1 cellular context compared by ENCODE assay signal in genomic region chr1:93967276-93967675, GRCh38.
TF ChIP-seq lines count a peak whose summit lies in the region.

No MANE protein-coding gene starts in this region.

TF ChIP-seq in SK-N-SH, 30 proteins besides CTCF, POLR2A, EP300 and RAD21 (continued from another document):
- TF ChIP-seq REST (IDR thresholded peaks at IDR 0.05; ENCODE audit: low read depth, low read length) (no peak), NFIC (IDR thresholded peaks at IDR 0.05; ENCODE audit: borderline replicate concordance) (no peak), MAX (IDR thresholded peaks at IDR 0.05; ENCODE audit: low read depth) (no peak), RCOR1 (IDR thresholded peaks at IDR 0.05; ENCODE audit: low read length) (no peak), POLR2AphosphoS5 (IDR thresholded peaks at IDR 0.05; ENCODE audit: low read depth, low read length) (no peak), MEF2A (IDR thresholded peaks at IDR 0.05; ENCODE audit: borderline replicate concordance, low read depth) (no peak), GATA2 (CRISPR knock-in tag; IDR thresholded peaks at IDR 0.05) (no peak), IRF3 (IDR thresholded peaks at IDR 0.05; ENCODE audit: low read depth, low read length) (no peak), RFX5 (IDR thresholded peaks at IDR 0.05; ENCODE audit: low read length) (no peak), RXRA (IDR thresholded peaks at IDR 0.05; ENCODE audit: borderline replicate concordance, low read depth) (no peak), USF2 (IDR thresholded peaks at IDR 0.05; ENCODE audit: borderline replicate concordance, low read depth, low read length) (no peak)
